ENCODE assay signal across 29 cellular contexts in genomic region chr3:83193526-83193925, GRCh38.
"Had no signal": no experiment of that assay in that cellular context is flagged by ENCODE, and none has a peak within 500 bp of the region (broad histone marks: within the 10 kb centered on the region; RNA-seq: fewer than 3 reads in every experiment).

No MANE protein-coding gene starts in this region.

- H3K27ac ChIP-seq: heart left ventricle, left lung, lower lobe of right lung, neural progenitor cell, right lobe of liver, skin epidermis, upper lobe of left lung had no signal

- DNase-seq: activated CD4-positive, alpha-beta memory T cell treated with anti-CD3 and anti-CD28 coated beads, Interleukin-2, amount 10 ng/mL, durations not matched to agents 7 days and 5 days; activated CD4-positive, alpha-beta T cell treated with anti-CD3 and anti-CD28 coated beads for 1 hour; activated CD4-positive, alpha-beta T cell treated with anti-CD3 and anti-CD28 coated beads, Interleukin-2, amount 10 ng/mL, durations not matched to agents 7 days and 5 days; activated CD8-positive, alpha-beta memory T cell treated with anti-CD3 and anti-CD28 coated beads, Interleukin-2, amount 50 U/mL, for 48 hours; activated gamma-delta T cell treated with Interleukin-2 at 50 U/mL for 16 hours; activated naive CD4-positive, alpha-beta T cell treated with anti-CD3 and anti-CD28 coated beads, Interleukin-2, amount 50 U/mL, for 16 hours; activated T-cell treated with anti-CD3 and anti-CD28 coated beads, Interleukin-2, amount 50 U/mL, for 24 hours; amniotic stem cell; cortex of kidney; effector memory CD8-positive, alpha-beta T cell; erythroblast; heart left ventricle; hypothalamus; lower lobe of right lung; mesenchymal stem cell; natural killer cell; right lobe of liver; stimulated activated CD4-positive, alpha-beta T cell treated with anti-CD3 and anti-CD28 coated beads, Interleukin-12 subunit alpha, Interleukin-12 subunit beta, amount 100 ng/mL, for 4 hours; stimulated activated CD4-positive, alpha-beta T cell treated with anti-CD3 and anti-CD28 coated beads, Interleukin-4, amount 100 ng/mL, for 24 hours; stimulated activated CD8-positive, alpha-beta memory T cell treated with anti-CD3 and anti-CD28 coated beads, Interleukin-4, amount 100 ng/mL, for 48 hours; stimulated activated naive CD8-positive, alpha-beta T cell treated with anti-CD3 and anti-CD28 coated beads, Interleukin-15, amount 100 ng/mL, for 72 hours; substantia nigra; T-helper 2 cell; upper lobe of left lung had no signal

- H3K9ac ChIP-seq: neural progenitor cell had no signal

- H3K4me3 ChIP-seq: heart left ventricle, left lung, lower lobe of right lung, neural progenitor cell, right lobe of liver, skin epidermis, upper lobe of left lung had no signal

- H3K36me3 ChIP-seq: heart left ventricle, left lung, lower lobe of right lung, neural progenitor cell, right lobe of liver, upper lobe of left lung had no signal

- H3K27me3 ChIP-seq: heart left ventricle, left lung, neural progenitor cell, right lobe of liver, upper lobe of left lung had no signal

- H3K4me1 ChIP-seq: heart left ventricle, left lung, lower lobe of right lung, neural progenitor cell, right lobe of liver, upper lobe of left lung had no signal

- H2AFZ ChIP-seq: neural progenitor cell had no signal

- H3K9me3 ChIP-seq: heart left ventricle, left lung, lower lobe of right lung, right lobe of liver, upper lobe of left lung had no signal

- H3K4me2 ChIP-seq: neural progenitor cell had no signal

- ATAC-seq: effector memory CD8-positive, alpha-beta T cell; heart left ventricle; left lung; lower lobe of right lung; natural killer cell; right lobe of liver; stimulated activated memory B cell treated with anti-CD40 and anti-IgM and Interleukin-4, amounts not matched to agents 10 μg/mL and 1 μg/mL and 100 μg/mL, for 72 hours; stimulated activated naive CD8-positive, alpha-beta T cell treated with anti-CD3 and anti-CD28 coated beads, Interleukin-15, amount 100 ng/mL, for 72 hours; WTC11 had no signal
